27 cellular contexts compared by ENCODE assay signal in the genomic region with DNA sequence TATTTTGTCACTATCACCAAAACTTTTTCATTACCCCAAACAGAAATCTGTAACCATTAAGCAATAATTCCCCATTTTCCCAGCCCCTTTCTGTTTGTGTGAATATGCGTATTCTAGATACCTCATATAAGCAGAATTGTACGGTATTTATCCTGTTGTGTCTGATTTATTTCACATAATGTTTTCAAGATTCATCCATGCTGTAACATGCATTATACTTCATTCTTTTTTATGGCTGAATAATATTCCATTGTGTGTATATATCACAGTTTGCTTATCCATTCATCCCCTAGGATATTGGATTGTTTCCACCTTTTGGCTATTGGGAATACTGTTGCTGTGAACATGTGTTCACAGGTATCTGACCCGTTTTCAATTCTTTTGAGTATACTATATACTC.
"Had no signal": no experiment of that assay in that cellular context is flagged by ENCODE, and none has a peak within 500 bp of the region (broad histone marks: within the 10 kb centered on the region; RNA-seq: fewer than 3 reads in every experiment).

No MANE protein-coding gene starts in this region.

- FAIRE-seq: urothelium cell line had no signal

- H3K4me3 ChIP-seq: stomach, suprapubic skin, testis, thoracic aorta, thyroid gland, tibial artery, tibial nerve, transverse colon, upper lobe of left lung, upper lobe of right lung, uterus, vagina had no signal

- DNase-seq: stimulated activated CD4-positive, alpha-beta T cell treated with anti-CD3 and anti-CD28 coated beads, Interleukin-2, amount 100 ng/mL, for 48 hours; stimulated activated CD4-positive, alpha-beta T cell treated with anti-CD3 and anti-CD28 coated beads, Interleukin-4, amount 100 ng/mL, for 1 hour; stimulated activated CD4-positive, alpha-beta T cell treated with anti-CD3 and anti-CD28 coated beads, Interleukin-4, amount 100 ng/mL, for 24 hours; stimulated activated CD4-positive, alpha-beta T cell treated with anti-CD3 and anti-CD28 coated beads, Interleukin-4, amount 100 ng/mL, for 4 hours; stimulated activated CD8-positive, alpha-beta memory T cell treated with anti-CD3 and anti-CD28 coated beads, Interleukin-4, amount 100 ng/mL, for 48 hours; stimulated activated naive B cell treated with anti-CD40 and anti-IgM and Interleukin-4, amounts not matched to agents 10 μg/mL and 1 μg/mL and 100 μg/mL, for 72 hours; stimulated activated naive CD4-positive, alpha-beta T cell; stimulated activated naive CD4-positive, alpha-beta T cell treated with Interleukin-2 at 50 U/mL for 16 hours; stimulated activated naive CD8-positive, alpha-beta T cell treated with anti-CD3 and anti-CD28 coated beads, Interleukin-15, amount 100 ng/mL, for 72 hours; stimulated activated naive CD8-positive, alpha-beta T cell treated with anti-CD3 and anti-CD28 coated beads, Interleukin-15, Interleukin-2, amounts not matched to agents 100 U/mL and 50 U/mL, for 24 hours; stomach; substantia nigra; testis; thyroid gland; tibial artery; transverse colon; trophoblast cell; upper lobe of left lung; upper lobe of right lung; uterus had no signal

- H3K27me3 ChIP-seq: stomach, suprapubic skin, testis, thyroid gland, tibial artery, tibial nerve, transverse colon, upper lobe of left lung, upper lobe of right lung, uterus, vagina had no signal

- H3K27ac ChIP-seq: stomach, suprapubic skin, testis, thoracic aorta, thyroid gland, tibial artery, tibial nerve, transverse colon, upper lobe of left lung, upper lobe of right lung, uterus, vagina had no signal

- H3K9me3 ChIP-seq: suprapubic skin, testis, thyroid gland, tibial artery, transverse colon, upper lobe of left lung, upper lobe of right lung, uterus, vagina had no signal

- H3K4me1 ChIP-seq: upper lobe of right lung, uterus had no signal

- H3K36me3 ChIP-seq: stomach, suprapubic skin, thoracic aorta, thyroid gland, tibial artery, transverse colon, upper lobe of left lung, upper lobe of right lung, uterus, vagina had no signal

- ATAC-seq: stimulated activated effector memory CD8-positive, alpha-beta T cell treated with anti-CD3 and anti-CD28 coated beads, Interleukin-12 subunit alpha, Interleukin-12 subunit beta, amount 100 ng/mL, for 72 hours; stimulated activated memory B cell treated with anti-CD40 and anti-IgM and Interleukin-4, amounts not matched to agents 10 μg/mL and 1 μg/mL and 100 μg/mL, for 72 hours; stimulated activated naive B cell treated with anti-CD40 and anti-IgM and Interleukin-4, amounts not matched to agents 10 μg/mL and 1 μg/mL and 100 μg/mL, for 72 hours; stimulated activated naive CD8-positive, alpha-beta T cell treated with anti-CD3 and anti-CD28 coated beads, Interleukin-15, amount 100 ng/mL, for 72 hours; stimulated activated naive CD8-positive, alpha-beta T cell treated with anti-CD3 and anti-CD28 coated beads, Interleukin-15, Interleukin-2, amounts not matched to agents 100 U/mL and 50 U/mL, for 24 hours; upper lobe of right lung had no signal
